In the genomic region with DNA sequence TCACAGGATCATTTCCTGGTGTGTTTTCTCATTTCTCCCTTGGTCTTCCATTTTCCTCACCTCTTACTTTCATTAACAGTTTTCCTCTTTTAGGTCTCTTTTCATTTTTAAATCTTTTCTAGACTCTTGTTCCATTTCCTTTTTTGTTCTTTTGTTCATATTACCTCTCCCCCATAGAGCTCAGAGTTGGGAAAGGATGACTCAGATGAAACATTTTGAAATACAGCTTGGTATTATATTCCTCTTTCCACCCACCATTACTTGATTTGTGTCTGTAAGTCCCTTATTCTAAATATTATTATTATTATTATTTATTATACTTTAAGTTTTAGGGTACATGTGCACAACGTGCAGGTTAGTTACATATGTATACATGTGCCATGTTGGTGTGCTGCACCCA, we compare ENCODE assay signal across 17 cellular contexts.
"Had no signal": no experiment of that assay in that cellular context is flagged by ENCODE, and none has a peak within 500 bp of the region (broad histone marks: within the 10 kb centered on the region; RNA-seq: fewer than 3 reads in every experiment).

No MANE protein-coding gene starts in this region.

- H3K4me1 Mint-ChIP-seq: activated CD4-positive, alpha-beta T cell treated with anti-CD3 and anti-CD28 coated beads, Interleukin-2, amount 10 ng/mL, durations not matched to agents 24 days and 14 days; activated naive CD8-positive, alpha-beta T cell treated with anti-CD3 and anti-CD28 coated beads, Interleukin-2, amount 50 U/mL, for 24 hours; stimulated activated naive CD8-positive, alpha-beta T cell treated with anti-CD3 and anti-CD28 coated beads, Interleukin-15, amount 100 ng/mL, for 72 hours had no signal

- H3K9me3 Mint-ChIP-seq: activated CD4-positive, alpha-beta T cell treated with anti-CD3 and anti-CD28 coated beads, Interleukin-2, amount 10 ng/mL, durations not matched to agents 24 days and 14 days; activated naive CD8-positive, alpha-beta T cell treated with anti-CD3 and anti-CD28 coated beads, Interleukin-2, amount 50 U/mL, for 24 hours; activated T-helper 1 cell treated with anti-CD3 and anti-CD28 coated beads, Interleukin-12 subunit alpha, Interleukin-12 subunit beta, Interleukin-2, Interleukin-4 antibody, amounts not matched to agents 30 ng/mL and 10 ng/mL and 1 ng/mL, durations not matched to agents 14 hours and 24 hours and 36 hours had no signal

- H3K4me3 ChIP-seq: colonic mucosa, esophagus squamous epithelium, ovary, right lobe of liver, spleen had no signal

- H3K4me3 Mint-ChIP-seq: activated CD4-positive, alpha-beta T cell treated with anti-CD3 and anti-CD28 coated beads, Interleukin-2, amount 10 ng/mL, durations not matched to agents 24 days and 14 days; activated naive CD4-positive, alpha-beta T cell treated with anti-CD3 and anti-CD28 coated beads for 36 hours; activated naive CD8-positive, alpha-beta T cell treated with anti-CD3 and anti-CD28 coated beads, Interleukin-2, amount 50 U/mL, for 24 hours; activated T-helper 1 cell treated with anti-CD3 and anti-CD28 coated beads, Interleukin-12 subunit alpha, Interleukin-12 subunit beta, Interleukin-2, Interleukin-4 antibody, amounts not matched to agents 30 ng/mL and 10 ng/mL and 1 ng/mL, durations not matched to agents 14 hours and 24 hours and 36 hours; stimulated activated naive CD8-positive, alpha-beta T cell treated with anti-CD3 and anti-CD28 coated beads, Interleukin-15, amount 100 ng/mL, for 72 hours; T-helper 2 cell treated with Interferon-gamma antibody and Interleukin-4, amounts not matched to agents 5 μg/mL and 100 μg/mL, for 36 hours had no signal

- DNase-seq: activated CD4-positive, alpha-beta T cell treated with anti-CD3 and anti-CD28 coated beads, Interleukin-2, amount 10 ng/mL, durations not matched to agents 24 days and 14 days; activated CD4-positive, CD25-positive, alpha-beta regulatory T cell; activated CD8-positive, alpha-beta memory T cell treated with anti-CD3 and anti-CD28 coated beads, Interleukin-2, amount 50 U/mL, for 48 hours; activated naive CD4-positive, alpha-beta T cell treated with anti-CD3 and anti-CD28 coated beads for 36 hours; activated naive CD8-positive, alpha-beta T cell treated with anti-CD3 and anti-CD28 coated beads, Interleukin-2, amount 50 U/mL, for 24 hours; colonic mucosa; esophagus squamous epithelium; islet precursor cell; midbrain; ovary; right lobe of liver; spleen; stimulated activated CD4-positive, alpha-beta T cell treated with anti-CD3 and anti-CD28 coated beads, Interleukin-1b, Interleukin-23, amount 100 ng/mL, for 48 hours; stimulated activated naive CD8-positive, alpha-beta T cell treated with anti-CD3 and anti-CD28 coated beads, Interleukin-15, amount 100 ng/mL, for 72 hours; SW 1271 had no signal

- ATAC-seq: activated naive CD8-positive, alpha-beta T cell treated with anti-CD3 and anti-CD28 coated beads, Interleukin-2, amount 50 U/mL, for 24 hours; right lobe of liver; stimulated activated naive CD8-positive, alpha-beta T cell treated with anti-CD3 and anti-CD28 coated beads, Interleukin-15, amount 100 ng/mL, for 72 hours had no signal

- H3K27me3 Mint-ChIP-seq: activated CD4-positive, alpha-beta T cell treated with anti-CD3 and anti-CD28 coated beads, Interleukin-2, amount 10 ng/mL, durations not matched to agents 24 days and 14 days; activated naive CD8-positive, alpha-beta T cell treated with anti-CD3 and anti-CD28 coated beads, Interleukin-2, amount 50 U/mL, for 24 hours; stimulated activated naive CD8-positive, alpha-beta T cell treated with anti-CD3 and anti-CD28 coated beads, Interleukin-15, amount 100 ng/mL, for 72 hours had no signal

- H3K27ac Mint-ChIP-seq: activated CD4-positive, alpha-beta T cell treated with anti-CD3 and anti-CD28 coated beads, Interleukin-2, amount 10 ng/mL, durations not matched to agents 24 days and 14 days; activated naive CD4-positive, alpha-beta T cell treated with anti-CD3 and anti-CD28 coated beads for 36 hours; activated naive CD8-positive, alpha-beta T cell treated with anti-CD3 and anti-CD28 coated beads, Interleukin-2, amount 50 U/mL, for 24 hours; activated T-helper 1 cell treated with anti-CD3 and anti-CD28 coated beads, Interleukin-12 subunit alpha, Interleukin-12 subunit beta, Interleukin-2, Interleukin-4 antibody, amounts not matched to agents 30 ng/mL and 10 ng/mL and 1 ng/mL, durations not matched to agents 14 hours and 24 hours and 36 hours; stimulated activated naive CD8-positive, alpha-beta T cell treated with anti-CD3 and anti-CD28 coated beads, Interleukin-15, amount 100 ng/mL, for 72 hours; T-helper 2 cell treated with Interferon-gamma antibody and Interleukin-4, amounts not matched to agents 5 μg/mL and 100 μg/mL, for 36 hours had no signal
